ENCODE assay signal across 1 cellular context in the genomic region with DNA sequence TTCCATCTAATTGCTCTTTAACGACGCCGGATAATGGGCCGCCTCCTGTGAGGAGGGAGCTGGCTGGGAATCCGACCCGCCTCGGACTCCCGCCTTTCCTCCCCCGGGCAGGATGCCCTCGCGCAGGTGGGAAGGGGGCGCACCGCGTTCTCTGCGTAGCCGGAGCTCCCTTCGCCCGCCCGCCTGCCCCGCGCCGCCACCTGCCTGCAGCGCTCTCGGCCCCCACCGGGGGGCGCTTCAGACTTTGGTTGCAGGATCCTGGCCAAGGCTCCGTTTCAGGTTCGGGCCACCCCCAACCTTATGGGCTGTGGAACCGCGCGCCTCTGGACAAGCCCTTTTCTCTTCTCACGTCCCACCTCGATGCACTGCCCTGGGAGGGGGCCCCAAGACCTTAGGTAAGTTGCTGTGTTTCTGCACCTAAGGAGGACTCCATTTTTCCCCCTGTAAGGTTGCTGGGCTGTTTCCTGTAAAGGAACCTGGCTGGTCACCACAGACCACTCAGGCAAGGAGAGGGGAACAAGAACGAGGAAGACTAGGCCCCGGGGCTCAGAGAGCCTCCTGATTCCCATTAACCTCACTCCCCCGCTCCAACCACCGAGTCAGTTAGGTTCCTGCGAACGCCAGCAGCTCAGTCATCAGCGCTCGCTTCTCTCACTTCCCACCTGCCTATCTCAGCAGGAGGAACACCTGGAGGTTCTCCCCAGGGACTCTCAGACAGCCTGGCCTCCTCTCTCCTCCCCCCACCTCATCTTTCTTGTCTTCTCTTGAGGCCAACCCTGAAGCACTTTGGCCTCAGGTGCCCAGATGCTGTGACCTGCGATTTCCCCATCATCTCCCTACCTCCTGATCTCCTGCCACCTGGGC.
TF ChIP-seq lines count a peak whose summit lies in the region.

No MANE protein-coding gene starts in this region.

TF ChIP-seq in HepG2, 621 proteins besides CTCF, POLR2A, EP300 and RAD21 (continued from another document):
- TF ChIP-seq, protein P1, sequence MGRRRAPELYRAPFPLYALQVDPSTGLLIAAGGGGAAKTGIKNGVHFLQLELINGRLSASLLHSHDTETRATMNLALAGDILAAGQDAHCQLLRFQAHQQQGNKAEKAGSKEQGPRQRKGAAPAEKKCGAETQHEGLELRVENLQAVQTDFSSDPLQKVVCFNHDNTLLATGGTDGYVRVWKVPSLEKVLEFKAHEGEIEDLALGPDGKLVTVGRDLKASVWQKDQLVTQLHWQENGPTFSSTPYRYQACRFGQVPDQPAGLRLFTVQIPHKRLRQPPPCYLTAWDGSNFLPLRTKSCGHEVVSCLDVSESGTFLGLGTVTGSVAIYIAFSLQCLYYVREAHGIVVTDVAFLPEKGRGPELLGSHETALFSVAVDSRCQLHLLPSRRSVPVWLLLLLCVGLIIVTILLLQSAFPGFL (CRISPR knock-in tag; IDR thresholded peaks at IDR 0.05), result no peak
- TF ChIP-seq GPN1 (CRISPR knock-in tag; IDR thresholded peaks at IDR 0.05; ENCODE audit: borderline replicate concordance) (no peak), ZSCAN25 (CRISPR knock-in tag; IDR thresholded peaks at IDR 0.05) (no peak), MTA1 (CRISPR knock-in tag; IDR thresholded peaks at IDR 0.05; ENCODE audit: borderline replicate concordance) (peak; percentile 19; the same call in 1 of the 2 replicates), ZNF552 (CRISPR knock-in tag; IDR thresholded peaks at IDR 0.05; ENCODE audit: borderline replicate concordance) (no peak)
- TF ChIP-seq, protein P2, sequence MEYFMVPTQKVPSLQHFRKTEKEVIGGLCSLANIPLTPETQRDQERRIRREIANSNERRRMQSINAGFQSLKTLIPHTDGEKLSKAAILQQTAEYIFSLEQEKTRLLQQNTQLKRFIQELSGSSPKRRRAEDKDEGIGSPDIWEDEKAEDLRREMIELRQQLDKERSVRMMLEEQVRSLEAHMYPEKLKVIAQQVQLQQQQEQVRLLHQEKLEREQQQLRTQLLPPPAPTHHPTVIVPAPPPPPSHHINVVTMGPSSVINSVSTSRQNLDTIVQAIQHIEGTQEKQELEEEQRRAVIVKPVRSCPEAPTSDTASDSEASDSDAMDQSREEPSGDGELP (IDR thresholded peaks at IDR 0.05; ENCODE audit: borderline replicate concordance, low read depth), result 0 out of 2 replicates have a peak, but pooled peaks have one; percentile 18
